In genomic region chr9:34126207-34127034, GRCh38 we compare ENCODE assay signal across 8 cellular contexts. TPM values are rescaled to one million over a fixed set of nuclear protein-coding genes. Genes with fewer than 3 reads are reported as not detected.
A peak's percentile ranks its signal among the peaks of the same experiment; 100 is the strongest.
DNase-seq lines count a peak whose midpoint lies in the region; ATAC-seq and TF ChIP-seq lines count a peak whose summit lies in the region.

Gene DCAF12, minus strand, starts transcription at chr9:34126698. Its CDS starts 267 bp downstream, at chr9:34126431.

- peak within 1 kb of the TSS; percentile 90 for H3K27ac ChIP-seq in suprapubic skin

- H3K27ac Mint-ChIP-seq in activated naive CD4-positive, alpha-beta T cell treated with anti-CD3 and anti-CD28 coated beads, Interleukin-2, amount 50 U/mL, for 72 hours = peak within 1 kb of the TSS; percentile 94 to 100

- H3K9me3 ChIP-seq in suprapubic skin = no peaks in the 10 kb centered on the region

- DNase-seq in GM04504 (ENCODE audit: low read depth) (peak; percentile 77), HEK293T (ENCODE audit: extremely low spot score) (peak; percentile 96), MV-4-11 (lab: John Stamatoyannopoulos, UW) (peak; percentile 94), SKM-1 treated with dmso at 0.1 percent for 144 hours (lab: John Stamatoyannopoulos, UW; ENCODE audit: unreplicated experiment) (peak; percentile 94), glomerular endothelial cell (ENCODE audit: extremely low read depth, low read depth, low spot score) (peak; percentile 54), occipital lobe (lab: John Stamatoyannopoulos, UW) (peak; percentile 85), suprapubic skin (ENCODE audit: low spot score in 2 of 2) (peak; percentile 95)
- DNase-seq in activated naive CD4-positive, alpha-beta T cell treated with anti-CD3 and anti-CD28 coated beads, Interleukin-2, amount 50 U/mL, for 72 hours (ENCODE audit: low spot score in 2 of 2) = peak; percentile 88 to 89

- H3K27me3 ChIP-seq in suprapubic skin = no peaks in the 10 kb centered on the region

- no peaks in the 10 kb centered on the region for H3K9me3 Mint-ChIP-seq in activated naive CD4-positive, alpha-beta T cell treated with anti-CD3 and anti-CD28 coated beads, Interleukin-2, amount 50 U/mL, for 72 hours

- peak within 1 kb of the TSS; percentile 93 for H3K4me3 ChIP-seq in suprapubic skin

- H3K36me3 Mint-ChIP-seq in activated naive CD4-positive, alpha-beta T cell treated with anti-CD3 and anti-CD28 coated beads, Interleukin-2, amount 50 U/mL, for 72 hours = peaks cover 30 to 45% of the 10 kb centered on the region in 2 donors

- peak in 1 of 2 donors; percentile 70 for TF ChIP-seq POLR2A in suprapubic skin (IDR thresholded peaks at IDR 0.05)

- ATAC-seq in activated naive CD4-positive, alpha-beta T cell treated with anti-CD3 and anti-CD28 coated beads, Interleukin-2, amount 50 U/mL, for 72 hours = peak; percentile 94 to 95

- TF ChIP-seq EP300 in suprapubic skin (IDR thresholded peaks at IDR 0.05) = no peak

- 0% methylated on average over 47 of the region's 67 CpGs for WGBS in suprapubic skin

- peaks cover 7% of the 10 kb centered on the region for H3K36me3 ChIP-seq in suprapubic skin

- peaks cover 32% of the 10 kb centered on the region for H3K4me1 ChIP-seq in suprapubic skin

- CTCF ChIA-PET in HEK293T (lab: Yijun Ruan, JAX) = no interaction called here

- POLR2A ChIA-PET in HEK293T (lab: Yijun Ruan, JAX) = interaction anchor here (0.7 to 1.6 kb wide), 4 partner anchors 14 to 215 kb away, joined by 3 to 4 read pairs (median 3); partner anchors contain the start of gene UBAP1

- no peak for TF ChIP-seq CTCF in suprapubic skin (IDR thresholded peaks at IDR 0.05)

TF ChIP-seq in HEK293T, 16 proteins besides CTCF, POLR2A, EP300 and RAD21:
- TF ChIP-seq ARNT (IDR thresholded peaks at IDR 0.05) = no peak
- TF ChIP-seq TARDBP (IDR thresholded peaks at IDR 0.05) = no peak
- peak; percentile 88 for TF ChIP-seq L3MBTL2 (conservative IDR thresholded peaks at IDR 0.05)
- no peak for TF ChIP-seq PKNOX1 (IDR thresholded peaks at IDR 0.05)
- no peak for TF ChIP-seq HDGF (IDR thresholded peaks at IDR 0.05; ENCODE audit: borderline replicate concordance)
- no peak for TF ChIP-seq SP1 (IDR thresholded peaks at IDR 0.05)
- TF ChIP-seq SUZ12 (IDR thresholded peaks at IDR 0.05) = no peak

RNA-seq across cellular contexts. Expression of gene DCAF12, which starts in this region (rescaled TPM):
- total RNA-seq in activated naive CD4-positive, alpha-beta T cell treated with anti-CD3 and anti-CD28 coated beads, Interleukin-2, amount 50 U/mL, for 72 hours = 10 to 100 TPM; 35.1 to 42.4 TPM
- total RNA-seq in glomerular endothelial cell (25.0 and 25.3 TPM in 2 replicates), occipital lobe (21.8 TPM), suprapubic skin (10 to 100 TPM; 21.8 to 31.3 (median 28.8) TPM)

Comparison
In these comparisons a context has a peak if more than half of its experiments do, and no peak if none do; other contexts are left out.
1. Peak in every context shown above with its lines: DNase-seq, ATAC-seq, H3K4me3 ChIP-seq and H3K27ac ChIP-seq.